11 cellular contexts compared by ENCODE assay signal in genomic region chr12:111034148-111034910, GRCh38. TPM values are rescaled to one million over a fixed set of nuclear protein-coding genes. Genes with fewer than 3 reads are reported as not detected.
DNase-seq lines count a peak whose midpoint lies in the region; ATAC-seq and TF ChIP-seq lines count a peak whose summit lies in the region.
"Had no signal": no experiment of that assay in that cellular context is flagged by ENCODE, and none has a peak within 500 bp of the region (broad histone marks: within the 10 kb centered on the region; RNA-seq: fewer than 3 reads in every experiment).

CUX2 (plus strand) TSS chr12:111034165.

- H3K27me3 ChIP-seq in osteoblast (ENCODE audit: insufficient read depth, low read length): peaks cover 83% of the 10 kb centered on the region

- peak; percentile 69 for ATAC-seq in activated CD4-positive, alpha-beta T cell treated with anti-CD3 and anti-CD28 coated beads for 36 hours
- ATAC-seq in T-helper 17 cell: no peak
- ATAC-seq in stimulated activated memory B cell treated with anti-CD40 and anti-IgM and Interleukin-4, amounts not matched to agents 10 μg/mL and 1 μg/mL and 100 μg/mL, for 72 hours: no peak
- ATAC-seq: HCT116 had no signal

- CTCF ChIA-PET in activated CD4-positive, alpha-beta T cell treated with anti-CD3 and anti-CD28 coated beads for 36 hours (lab: Charles Lee): no interaction called here

- H4K20me1 ChIP-seq in osteoblast (ENCODE audit: insufficient read depth, low read length): no peaks in the 10 kb centered on the region

- H2AFZ ChIP-seq in osteoblast (ENCODE audit: low read length): no peak within 1 kb of the TSS

- no peaks in the 10 kb centered on the region for H3K79me2 ChIP-seq in osteoblast (ENCODE audit: insufficient read depth, low read length)

- H3K4me1 ChIP-seq in osteoblast (ENCODE audit: insufficient read depth, low read length): no peaks in the 10 kb centered on the region
- H3K4me1 ChIP-seq: adrenal gland had no signal

- H3K9me3 ChIP-seq in T-helper 17 cell (ENCODE audit: control insufficient read depth, low read length, poor library complexity, severe bottlenecking) (no peaks in the 10 kb centered on the region), osteoblast (ENCODE audit: low read depth, low read length) (no peaks in the 10 kb centered on the region)
- H3K9me3 ChIP-seq: adrenal gland had no signal

- TF ChIP-seq CTCF in glutamatergic neuron (IDR thresholded peaks at IDR 0.05; ENCODE audit: partially characterized antibody, unreplicated experiment): no peak
- TF ChIP-seq CTCF in osteoblast (IDR thresholded peaks at IDR 0.05; ENCODE audit: extremely low read depth, low read depth, low read length): no peak

- H3K27ac ChIP-seq in osteoblast (ENCODE audit: low read depth, low read length): no peak within 1 kb of the TSS
- H3K27ac ChIP-seq: adrenal gland had no signal

- peak; percentile 29 for DNase-seq in activated CD4-positive, alpha-beta T cell treated with anti-CD3 and anti-CD28 coated beads for 36 hours
- no peak for DNase-seq in activated CD4-positive, alpha-beta T cell treated with anti-CD3 and anti-CD28 coated beads for 4 hours
- no peak for DNase-seq in T-helper 17 cell
- peak; percentile 71 for DNase-seq in glutamatergic neuron
- DNase-seq in NK-92 treated with Interleukin-12 subunit alpha and Interleukin-12 subunit beta, amount 100 ng/mL, for 24 hours (lab: John Stamatoyannopoulos, UW): no peak
- DNase-seq in osteoblast (ENCODE audit: insufficient read length, low spot score, missing footprints): no peak
- DNase-seq in NCI-H2081 (lab: John Stamatoyannopoulos, UW): no peak
- DNase-seq: adrenal gland, NCI-H2107 had no signal

- no peaks in the 10 kb centered on the region for H3K9me3 Mint-ChIP-seq in activated CD4-positive, alpha-beta T cell treated with anti-CD3 and anti-CD28 coated beads for 36 hours (ENCODE audit: low read depth)
- peaks cover 6% of the 10 kb centered on the region for H3K9me3 Mint-ChIP-seq in glutamatergic neuron (ENCODE audit: unreplicated experiment)
- H3K9me3 Mint-ChIP-seq in stimulated activated memory B cell treated with anti-CD40 and anti-IgM and Interleukin-4, amounts not matched to agents 10 μg/mL and 1 μg/mL and 100 μg/mL, for 72 hours: no peaks in the 10 kb centered on the region

- POLR2A ChIA-PET in activated CD4-positive, alpha-beta T cell treated with anti-CD3 and anti-CD28 coated beads for 36 hours (lab: Charles Lee): no interaction called here

- H3K4me2 ChIP-seq in osteoblast (ENCODE audit: insufficient read depth, low read length): no peak within 1 kb of the TSS

- H3K4me1 Mint-ChIP-seq in activated CD4-positive, alpha-beta T cell treated with anti-CD3 and anti-CD28 coated beads for 36 hours: peaks cover 19% of the 10 kb centered on the region
- H3K4me1 Mint-ChIP-seq in T-helper 17 cell (peaks cover 21% of the 10 kb centered on the region), glutamatergic neuron (ENCODE audit: low read depth, unreplicated experiment) (peaks cover 21% of the 10 kb centered on the region)
- H3K4me1 Mint-ChIP-seq in stimulated activated memory B cell treated with anti-CD40 and anti-IgM and Interleukin-4, amounts not matched to agents 10 μg/mL and 1 μg/mL and 100 μg/mL, for 72 hours: peaks cover 23% of the 10 kb centered on the region

- no peaks in the 10 kb centered on the region for H3K36me3 ChIP-seq in osteoblast (ENCODE audit: insufficient read depth, low read length)
- H3K36me3 ChIP-seq: adrenal gland had no signal

- peak within 1 kb of the TSS; percentile 59 for H3K4me3 Mint-ChIP-seq in activated CD4-positive, alpha-beta T cell treated with anti-CD3 and anti-CD28 coated beads for 36 hours
- peak within 1 kb of the TSS; percentile 93 for H3K4me3 Mint-ChIP-seq in T-helper 17 cell
- H3K4me3 Mint-ChIP-seq in glutamatergic neuron (ENCODE audit: unreplicated experiment): peak within 1 kb of the TSS; percentile 88
- H3K4me3 Mint-ChIP-seq in stimulated activated memory B cell treated with anti-CD40 and anti-IgM and Interleukin-4, amounts not matched to agents 10 μg/mL and 1 μg/mL and 100 μg/mL, for 72 hours: peak within 1 kb of the TSS; percentile 69

- H3K27ac Mint-ChIP-seq in activated CD4-positive, alpha-beta T cell treated with anti-CD3 and anti-CD28 coated beads for 36 hours: no peak within 1 kb of the TSS
- H3K27ac Mint-ChIP-seq in T-helper 17 cell: no peak within 1 kb of the TSS
- H3K27ac Mint-ChIP-seq in glutamatergic neuron (ENCODE audit: unreplicated experiment): peak within 1 kb of the TSS; percentile 89
- H3K27ac Mint-ChIP-seq in stimulated activated memory B cell treated with anti-CD40 and anti-IgM and Interleukin-4, amounts not matched to agents 10 μg/mL and 1 μg/mL and 100 μg/mL, for 72 hours: no peak within 1 kb of the TSS

- intact Hi-C loops in activated CD4-positive, alpha-beta T cell treated with anti-CD3 and anti-CD28 coated beads for 36 hours (cut with DNase I, micrococcal nuclease): loop anchor here in 1 of 2 experiments (1.0 to 10.0 kb wide), 2 partner anchors 14 to 100 kb away; no protein-coding TSS in a partner anchor

- peaks cover 56% of the 10 kb centered on the region for H3K27me3 Mint-ChIP-seq in activated CD4-positive, alpha-beta T cell treated with anti-CD3 and anti-CD28 coated beads for 36 hours
- H3K27me3 Mint-ChIP-seq in T-helper 17 cell (peaks cover 74% of the 10 kb centered on the region), glutamatergic neuron (ENCODE audit: unreplicated experiment) (peaks cover 6% of the 10 kb centered on the region)
- H3K27me3 Mint-ChIP-seq in stimulated activated memory B cell treated with anti-CD40 and anti-IgM and Interleukin-4, amounts not matched to agents 10 μg/mL and 1 μg/mL and 100 μg/mL, for 72 hours: peaks cover 76% of the 10 kb centered on the region

- H3K36me3 Mint-ChIP-seq in activated CD4-positive, alpha-beta T cell treated with anti-CD3 and anti-CD28 coated beads for 36 hours (ENCODE audit: low read depth): no peaks in the 10 kb centered on the region
- peaks cover 3% of the 10 kb centered on the region for H3K36me3 Mint-ChIP-seq in T-helper 17 cell (ENCODE audit: low read depth)
- H3K36me3 Mint-ChIP-seq in glutamatergic neuron (ENCODE audit: unreplicated experiment): no peaks in the 10 kb centered on the region
- no peaks in the 10 kb centered on the region for H3K36me3 Mint-ChIP-seq in stimulated activated memory B cell treated with anti-CD40 and anti-IgM and Interleukin-4, amounts not matched to agents 10 μg/mL and 1 μg/mL and 100 μg/mL, for 72 hours

- no peak within 1 kb of the TSS for H3K4me3 ChIP-seq in osteoblast (ENCODE audit: insufficient read depth, low read length)
- H3K4me3 ChIP-seq: adrenal gland had no signal

RNA-seq across cellular contexts. Expression of gene CUX2, which starts in this region (rescaled TPM):
- under 1 TPM in 1 of 2 experiments, not detected in 1; 0.02 TPM for total RNA-seq in activated CD4-positive, alpha-beta T cell treated with anti-CD3 and anti-CD28 coated beads for 36 hours
- total RNA-seq in T-helper 17 cell (not detected), glutamatergic neuron (ENCODE audit: unreplicated experiment) (15.2 TPM), osteoblast (not detected in 2 replicates)

Comparison
In these comparisons a context has a peak if more than half of its experiments do, and no peak if none do; other contexts are left out.
1. RNA of gene CUX2 (total RNA-seq): 15.2 TPM in glutamatergic neuron (single experiment); 0.02 TPM in activated CD4-positive, alpha-beta T cell treated with anti-CD3 and anti-CD28 coated beads for 36 hours, not detected in T-helper 17 cell and not detected in osteoblast; every median in the first group is over 10 times any median in the second.
2. Peak in DNase-seq and ATAC-seq in activated CD4-positive, alpha-beta T cell treated with anti-CD3 and anti-CD28 coated beads for 36 hours; RNA of the gene not detected or under 1 TPM.
3. Peak in every context shown above with its lines, with median percentiles within 50 percentile points of each other: H3K4me3 Mint-ChIP-seq.